21 cellular contexts compared by ENCODE assay signal in the genomic region with DNA sequence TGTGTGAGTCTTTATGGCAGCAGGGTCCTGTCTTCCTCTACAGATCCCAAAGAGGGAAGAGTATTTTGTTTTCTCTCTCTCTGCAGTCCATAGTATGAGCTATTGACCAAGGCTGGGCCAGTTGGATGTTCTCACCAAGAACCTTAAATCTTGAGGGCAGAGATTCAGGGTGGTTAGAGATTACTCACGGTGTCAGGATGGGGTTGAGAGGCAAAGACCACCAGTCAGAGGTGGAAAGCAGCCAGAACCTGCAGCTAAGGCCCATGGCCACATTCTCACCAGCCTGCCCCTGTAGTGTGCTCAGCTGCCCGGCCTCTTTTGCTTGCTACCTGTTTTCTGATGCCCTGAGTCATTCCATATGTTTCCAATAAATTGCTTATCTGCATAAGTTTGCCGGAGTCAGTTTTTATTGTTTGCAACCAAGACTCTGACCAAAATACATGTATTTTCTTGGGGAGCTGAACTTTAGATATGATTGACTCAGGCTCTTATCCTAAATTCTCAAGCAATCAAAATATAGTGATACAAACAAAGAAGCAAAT.
A peak's percentile ranks its signal among the peaks of the same experiment; 100 is the strongest.
DNase-seq lines count a peak whose midpoint lies in the region; ATAC-seq and TF ChIP-seq lines count a peak whose summit lies in the region.
"Had no signal": no experiment of that assay in that cellular context is flagged by ENCODE, and none has a peak within 500 bp of the region (broad histone marks: within the 10 kb centered on the region; RNA-seq: fewer than 3 reads in every experiment).

No MANE protein-coding gene starts in this region.

- DNase-seq in stimulated activated naive CD8-positive, alpha-beta T cell treated with anti-CD3 and anti-CD28 coated beads, Interleukin-15, amount 100 ng/mL, for 72 hours = peak in 1 of 2 donors; percentile 37
- DNase-seq in stimulated activated naive CD8-positive, alpha-beta T cell treated with anti-CD3 and anti-CD28 coated beads, Interleukin-15, Interleukin-2, amounts not matched to agents 100 U/mL and 50 U/mL, for 24 hours = no peak
- DNase-seq in T-helper 17 cell (no peak), fibroblast of mammary gland (ENCODE audit: low read depth) (peak; percentile 31), NCI-H82 (lab: John Stamatoyannopoulos, UW) (no peak), NCI-H446 (lab: John Stamatoyannopoulos, UW) (no peak), ACHN (no peak)
- DNase-seq: activated CD4-positive, alpha-beta T cell treated with anti-CD3 and anti-CD28 coated beads for 1 hour; foreskin keratinocyte; mesenchymal stem cell; NCI-H1092 treated with DMSO at 0.1 percent for 48 hours; NCI-H2081; PC-9; SHP77; stimulated activated CD4-positive, alpha-beta T cell treated with anti-CD3 and anti-CD28 coated beads, Interleukin-1b, Interleukin-23, amount 100 ng/mL, for 48 hours; SW 1271 had no signal

- in situ Hi-C loops in ACHN (cut with HindIII; ENCODE audit: low pct_ligation_motif_present, low pct_unique_long_range_greater_than_20kb, low sequenced_read_pairs) = no loop called here

- ATAC-seq in stimulated activated naive CD8-positive, alpha-beta T cell treated with anti-CD3 and anti-CD28 coated beads, Interleukin-15, amount 100 ng/mL, for 72 hours = peak; percentile 46
- no peak for ATAC-seq in stimulated activated naive CD8-positive, alpha-beta T cell treated with anti-CD3 and anti-CD28 coated beads, Interleukin-15, Interleukin-2, amounts not matched to agents 100 U/mL and 50 U/mL, for 24 hours
- no peak for ATAC-seq in T-helper 17 cell
- ATAC-seq in GM18909 (IDR thresholded peaks at IDR 0.05; ENCODE audit: poor library complexity, unreplicated experiment) = no peak
- ATAC-seq: foreskin keratinocyte, HCT116 had no signal

- H3K4me1 Mint-ChIP-seq in stimulated activated naive CD8-positive, alpha-beta T cell treated with anti-CD3 and anti-CD28 coated beads, Interleukin-15, amount 100 ng/mL, for 72 hours = peaks cover 69% of the 10 kb centered on the region
- peaks cover 42% of the 10 kb centered on the region for H3K4me1 Mint-ChIP-seq in T-helper 17 cell

- peaks cover 0 to 4% of the 10 kb centered on the region in 2 donors for H3K9me3 Mint-ChIP-seq in stimulated activated naive CD8-positive, alpha-beta T cell treated with anti-CD3 and anti-CD28 coated beads, Interleukin-15, amount 100 ng/mL, for 72 hours

- H3K27me3 Mint-ChIP-seq in stimulated activated naive CD8-positive, alpha-beta T cell treated with anti-CD3 and anti-CD28 coated beads, Interleukin-15, amount 100 ng/mL, for 72 hours = no peaks in the 10 kb centered on the region
- no peaks in the 10 kb centered on the region for H3K27me3 Mint-ChIP-seq in T-helper 17 cell

- no peak overlapping the region for H3K4me3 ChIP-seq in fibroblast of mammary gland (ENCODE audit: control insufficient read depth, low read depth, low read length)
- H3K4me3 ChIP-seq: hepatocyte, PC-9, thoracic aorta, vagina had no signal

- peak overlapping the region in 1 of 2 donors; percentile 84 for H3K27ac Mint-ChIP-seq in stimulated activated naive CD8-positive, alpha-beta T cell treated with anti-CD3 and anti-CD28 coated beads, Interleukin-15, amount 100 ng/mL, for 72 hours
- H3K27ac Mint-ChIP-seq in T-helper 17 cell = peak overlapping the region; percentile 39

- peak overlapping the region in 1 of 2 donors; percentile 18 for H3K4me3 Mint-ChIP-seq in stimulated activated naive CD8-positive, alpha-beta T cell treated with anti-CD3 and anti-CD28 coated beads, Interleukin-15, amount 100 ng/mL, for 72 hours
- no peak overlapping the region for H3K4me3 Mint-ChIP-seq in T-helper 17 cell

- H3K9me3 ChIP-seq in T-helper 17 cell (ENCODE audit: control insufficient read depth, low read length, poor library complexity, severe bottlenecking) = no peaks in the 10 kb centered on the region
- H3K9me3 ChIP-seq: thoracic aorta, vagina had no signal

- no peak for TF ChIP-seq CTCF in fibroblast of mammary gland (conservative IDR thresholded peaks at IDR 0.05; ENCODE audit: control insufficient read depth, insufficient read depth, low read depth, low read length)

- H3K36me3 Mint-ChIP-seq in T-helper 17 cell (ENCODE audit: low read depth) = no peaks in the 10 kb centered on the region
